8 cellular contexts compared by ENCODE assay signal in the genomic region with DNA sequence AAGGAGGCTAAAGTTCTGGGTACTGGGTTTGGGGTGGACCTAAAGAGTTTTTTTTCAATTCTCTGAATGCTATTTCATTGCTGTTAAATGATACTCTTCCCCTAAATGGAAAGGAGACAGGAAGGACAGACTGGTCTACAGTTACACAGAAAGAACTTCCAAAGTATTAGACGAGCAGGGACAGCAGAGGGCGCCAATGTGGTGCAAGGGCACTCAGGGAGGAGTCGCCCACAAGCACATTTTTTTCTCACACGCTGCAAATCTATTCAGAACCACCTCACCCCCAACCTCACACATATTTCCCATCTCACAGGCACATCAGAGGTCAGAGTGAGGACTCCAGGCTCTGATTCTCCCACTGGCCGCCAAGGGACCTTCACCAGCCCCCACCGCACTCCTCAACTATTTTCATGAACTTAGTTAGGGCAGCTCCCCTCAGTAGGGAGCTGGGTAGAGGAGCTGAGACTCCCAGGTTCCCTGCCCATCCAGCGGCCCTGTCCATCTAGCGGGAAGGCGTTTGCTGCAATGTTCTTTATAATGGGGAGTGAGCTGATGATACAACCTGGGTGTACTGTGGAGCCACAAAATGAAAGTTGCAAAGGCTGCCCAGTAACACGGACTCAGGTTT. TPM values are rescaled to one million over a fixed set of nuclear protein-coding genes. Genes with fewer than 3 reads are reported as not detected.
DNase-seq lines count a peak whose midpoint lies in the region; ATAC-seq and TF ChIP-seq lines count a peak whose summit lies in the region.

No MANE protein-coding gene starts in this region.

- H3K9me3 Mint-ChIP-seq in chondrocyte (ENCODE audit: low read depth): no peaks in the 10 kb centered on the region

- no peaks in the 10 kb centered on the region for H3K36me3 Mint-ChIP-seq in chondrocyte (ENCODE audit: low read depth)

- H3K4me1 Mint-ChIP-seq in chondrocyte (ENCODE audit: low read depth): peaks cover 32% of the 10 kb centered on the region

- peak overlapping the region; percentile 96 for H3K27ac Mint-ChIP-seq in chondrocyte (ENCODE audit: unreplicated experiment)

- TF ChIP-seq CTCF in chondrocyte (IDR thresholded peaks at IDR 0.05): peak; percentile 87

- peak; percentile 64 for ATAC-seq in HG03280 (IDR thresholded peaks at IDR 0.05; ENCODE audit: unreplicated experiment)

- H3K4me3 Mint-ChIP-seq in chondrocyte (ENCODE audit: unreplicated experiment): peak overlapping the region; percentile 73

- peak; percentile 94 for DNase-seq in DMS114 treated with DMSO at 0.1 percent for 48 hours (lab: John Stamatoyannopoulos, UW; ENCODE audit: unreplicated experiment)
- DNase-seq in NCI-H510A (lab: John Stamatoyannopoulos, UW): peak; percentile 81
- DNase-seq in activated CD4-positive, CD25-positive, alpha-beta regulatory T cell treated with anti-CD3 and anti-CD28 coated beads, Interleukin-2, amount 50 U/mL, for 72 hours: peak; percentile 78
- no peak for DNase-seq in chondrocyte (ENCODE audit: low spot score)
- peak; percentile 86 for DNase-seq in kidney tubule cell (ENCODE audit: low spot score)
- DNase-seq in stimulated activated CD4-positive, alpha-beta T cell treated with anti-CD3 and anti-CD28 coated beads, Interleukin-1b, Interleukin-23, amount 100 ng/mL, for 48 hours: peak; percentile 76
- no peak for DNase-seq in 8988T

- peaks cover 37% of the 10 kb centered on the region for H3K27me3 Mint-ChIP-seq in chondrocyte (ENCODE audit: low read depth)

RNA-seq across cellular contexts. Expression of gene CA4, which starts 6.8 kb away (rescaled TPM):
- total RNA-seq in chondrocyte: not detected in 3 replicates

Comparison
In these comparisons a context has a peak if more than half of its experiments do, and no peak if none do; other contexts are left out.
1. DNase-seq: peak in DMS114 treated with DMSO at 0.1 percent for 48 hours (single experiment), NCI-H510A (single experiment), activated CD4-positive, CD25-positive, alpha-beta regulatory T cell treated with anti-CD3 and anti-CD28 coated beads, Interleukin-2, amount 50 U/mL, for 72 hours (single experiment), kidney tubule cell (single experiment) and stimulated activated CD4-positive, alpha-beta T cell treated with anti-CD3 and anti-CD28 coated beads, Interleukin-1b, Interleukin-23, amount 100 ng/mL, for 48 hours (single experiment); none in chondrocyte (single experiment) and 8988T (single experiment).